9 cellular contexts compared by ENCODE assay signal in the genomic region with DNA sequence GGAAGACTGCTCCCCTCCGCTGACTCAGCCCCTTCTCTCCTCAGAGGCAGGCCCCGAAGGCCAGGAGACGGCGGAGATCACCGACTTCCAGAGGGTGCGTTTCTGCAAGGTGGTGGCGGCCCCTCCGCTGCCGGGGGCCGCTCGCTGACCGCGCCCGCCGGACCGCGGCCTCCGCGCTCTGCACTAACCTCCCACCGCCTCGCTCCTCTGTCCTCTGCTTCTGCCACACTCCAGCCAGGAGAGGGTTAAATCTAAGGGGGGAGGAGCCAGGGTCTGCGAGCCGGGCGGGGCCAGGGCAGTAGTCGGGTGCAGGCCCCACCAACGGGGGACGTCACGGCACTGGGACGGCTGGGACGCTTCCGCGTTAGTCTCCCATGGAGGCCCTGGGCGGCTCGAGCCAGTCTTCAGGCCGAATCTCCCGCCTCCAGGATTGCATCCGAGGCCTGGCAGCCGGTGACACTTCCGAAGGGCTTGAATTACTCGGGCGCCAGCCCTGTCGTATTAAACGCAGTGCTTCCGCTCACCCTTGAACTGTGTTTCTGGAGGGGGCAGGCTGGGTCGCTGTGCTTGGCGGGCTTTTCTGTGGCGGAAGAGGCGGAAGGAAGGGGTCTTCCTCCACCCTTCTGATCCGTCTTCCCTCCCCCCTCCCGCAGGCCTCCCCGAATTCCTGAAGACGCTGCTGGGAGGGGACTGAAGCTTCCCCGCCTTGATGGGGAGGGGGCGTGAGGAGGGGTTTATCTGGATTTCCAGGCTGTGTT. TPM values are rescaled to one million over a fixed set of nuclear protein-coding genes. Genes with fewer than 3 reads are reported as not detected.
DNase-seq lines count a peak whose midpoint lies in the region; ATAC-seq, FAIRE-seq and TF ChIP-seq lines count a peak whose summit lies in the region.
"Had no signal": no experiment of that assay in that cellular context is flagged by ENCODE, and none has a peak within 500 bp of the region (broad histone marks: within the 10 kb centered on the region; RNA-seq: fewer than 3 reads in every experiment).

No MANE protein-coding gene starts in this region.

- peak overlapping the region; percentile 99 for H3K27ac Mint-ChIP-seq in activated CD4-positive, alpha-beta T cell treated with anti-CD3 and anti-CD28 coated beads, Interleukin-2, amount 10 ng/mL, durations not matched to agents 7 days and 5 days

- H4K20me1 ChIP-seq in HepG2 (ENCODE audit: insufficient read depth, low read length) = peaks cover 3% of the 10 kb centered on the region; the same call in 1 of the 2 replicates

- ATAC-seq in GM19025 (IDR thresholded peaks at IDR 0.05; ENCODE audit: low read depth, unreplicated experiment) (peak; percentile 59), HG03280 (IDR thresholded peaks at IDR 0.05; ENCODE audit: unreplicated experiment) (peak; percentile 61), HepG2 (peak; percentile 89)

- no peaks in the 10 kb centered on the region for H3K79me2 ChIP-seq in HepG2 (ENCODE audit: insufficient read depth, low read length)

- peaks cover 24% of the 10 kb centered on the region for H3K4me1 ChIP-seq in HepG2 (ENCODE audit: insufficient read depth, low read length)

- peak; percentile 12 for FAIRE-seq in HepG2 (lab: Jason Lieb, UNC)
- FAIRE-seq: TTC549 had no signal

- TSS peak; percentile 79 for BruUV-seq in HepG2 (replicated peaks; lab: Mats Ljungman, UMichigan)

- POLR2A ChIA-PET in activated CD4-positive, alpha-beta T cell treated with anti-CD3 and anti-CD28 coated beads, Interleukin-2, amount 10 ng/mL, durations not matched to agents 7 days and 5 days (lab: Charles Lee) = interaction anchor here (0.8 to 1.6 kb wide), 3 partner anchors 13 to 29 kb away, joined by 3 to 8 read pairs (median 7); partner anchors contain the start of gene CCDC9
- POLR2A ChIA-PET in HepG2 (lab: Yijun Ruan, JAX) = interaction anchor here (0.6 to 2.3 kb wide), 10 partner anchors 8 to 160 kb away, joined by 3 to 57 read pairs (median 4); partner anchors contain the start of genes CCDC9 and ZC3H4

- 0% methylated on average over 11 of the region's 54 CpGs for WGBS in HepG2 (ENCODE audit: low lambda C conversion rate)

- H3K4me1 Mint-ChIP-seq in activated CD4-positive, alpha-beta T cell treated with anti-CD3 and anti-CD28 coated beads, Interleukin-2, amount 10 ng/mL, durations not matched to agents 7 days and 5 days = peaks cover 29% of the 10 kb centered on the region

- H3K27ac ChIP-seq in coronary artery (peak overlapping the region; percentile 97), HepG2 (ENCODE audit: extremely low read length, insufficient read depth, low read length) (peak overlapping the region; percentile 98)

- peak overlapping the region; percentile 91 for H3K4me3 Mint-ChIP-seq in activated CD4-positive, alpha-beta T cell treated with anti-CD3 and anti-CD28 coated beads, Interleukin-2, amount 10 ng/mL, durations not matched to agents 7 days and 5 days

- peak in 1 of 2 experiments; percentile 55; a peak in 3 of 4 replicates for TF ChIP-seq POLR2A in HepG2 (IDR thresholded peaks at IDR 0.05; ENCODE audit: insufficient read depth in 1 of 2, low read depth in 2 of 2, low read length in 2 of 2)

- H3K36me3 Mint-ChIP-seq in activated CD4-positive, alpha-beta T cell treated with anti-CD3 and anti-CD28 coated beads, Interleukin-2, amount 10 ng/mL, durations not matched to agents 7 days and 5 days (ENCODE audit: low read depth) = peaks cover 23% of the 10 kb centered on the region

- DNase-seq in AG10803 (ENCODE audit: low read depth) (peak; percentile 92), NCI-H524 treated with DMSO at 0.1 percent for 48 hours (lab: John Stamatoyannopoulos, UW) (peak; percentile 29), coronary artery (ENCODE audit: low spot score) (peak; percentile 97), HepG2 (ENCODE audit: low spot score) (peak; percentile 84)
- DNase-seq in activated CD4-positive, alpha-beta T cell treated with anti-CD3 and anti-CD28 coated beads, Interleukin-2, amount 10 ng/mL, durations not matched to agents 7 days and 5 days = peak; percentile 93
- DNase-seq in stimulated activated CD4-positive, alpha-beta T cell treated with anti-CD3 and anti-CD28 coated beads, Interleukin-2, amount 100 ng/mL, for 4 hours (ENCODE audit: low read depth) = peak; percentile 87

- CTCF ChIA-PET in activated CD4-positive, alpha-beta T cell treated with anti-CD3 and anti-CD28 coated beads, Interleukin-2, amount 10 ng/mL, durations not matched to agents 7 days and 5 days (lab: Charles Lee) = interaction anchor here (0.6 to 1.1 kb wide), 4 partner anchors 8 to 80 kb away, joined by 3 to 6 read pairs (median 4); no protein-coding TSS in a partner anchor
- CTCF ChIA-PET in HepG2 (lab: Yijun Ruan, JAX; ENCODE audit: low intra/inter-chr PET ratio, low total read pairs) = no interaction called here

- no peaks in the 10 kb centered on the region for H3K27me3 ChIP-seq in HepG2 (ENCODE audit: control insufficient read depth in 1 of 2, insufficient read depth in 2 of 2, low read length in 2 of 2)

- in situ Hi-C loops in HepG2 (cut with HindIII; ENCODE audit: extremely low pct_ligation_motif_present, low pct_unique_long_range_greater_than_20kb) = no loop called here

- TF ChIP-seq RAD21 in HepG2 (CRISPR knock-in tag; IDR thresholded peaks at IDR 0.05) = peak; percentile 18; the same call in 1 of the 2 replicates

- H3K4me2 ChIP-seq in HepG2 (ENCODE audit: low read depth, low read length) = peak overlapping the region; percentile 96

- H3K9me3 ChIP-seq in HepG2 (ENCODE audit: low read length) = no peaks in the 10 kb centered on the region

- peak overlapping the region; percentile 79 for H3K4me3 ChIP-seq in AG10803 (ENCODE audit: low read length)
- peak overlapping the region; percentile 97 for H3K4me3 ChIP-seq in coronary artery
- peak overlapping the region; percentile 73 to 85 (median 75) for H3K4me3 ChIP-seq in HepG2 (replicated peaks in 1 of 3; ENCODE audit: insufficient read depth in 1 of 3, low read depth in 2 of 3, low read length in 3 of 3)

- H3K9ac ChIP-seq in HepG2 (ENCODE audit: insufficient read depth, low read depth, low read length) = peak overlapping the region; percentile 84

- peaks cover 5 to 10% of the 10 kb centered on the region in 2 experiments; a peak in 3 of 5 replicates for H3K36me3 ChIP-seq in HepG2 (replicated peaks in 1 of 2; ENCODE audit: control insufficient read depth in 1 of 2, insufficient read depth in 2 of 2, low read length in 2 of 2)

- TF ChIP-seq EP300 in HepG2 (IDR thresholded peaks at IDR 0.05; ENCODE audit: low read depth in 2 of 2, low read length in 2 of 2) (no peak), HepG2 (CRISPR knock-in tag; IDR thresholded peaks at IDR 0.05; ENCODE audit: borderline replicate concordance) (0 out of 2 replicates have a peak, but pooled peaks have one; percentile 31)

- H3K9me3 Mint-ChIP-seq in activated CD4-positive, alpha-beta T cell treated with anti-CD3 and anti-CD28 coated beads, Interleukin-2, amount 10 ng/mL, durations not matched to agents 7 days and 5 days = no peaks in the 10 kb centered on the region

- H3K27me3 Mint-ChIP-seq in activated CD4-positive, alpha-beta T cell treated with anti-CD3 and anti-CD28 coated beads, Interleukin-2, amount 10 ng/mL, durations not matched to agents 7 days and 5 days = no peaks in the 10 kb centered on the region

- TF ChIP-seq CTCF in AG10803 (conservative IDR thresholded peaks at IDR 0.05; ENCODE audit: low read length) = no peak
- no peak for TF ChIP-seq CTCF in coronary artery (IDR thresholded peaks at IDR 0.05)
- TF ChIP-seq CTCF in HepG2 (CRISPR knock-in tag; IDR thresholded peaks at IDR 0.05) = no peak

- H2AFZ ChIP-seq in HepG2 (ENCODE audit: low read length) = no peak overlapping the region

- intact Hi-C loops in HepG2 (cut with micrococcal nuclease; ENCODE audit: unreplicated experiment) = loop anchor here (1.0 kb wide), 1 partner anchor 16 kb away; no protein-coding TSS in a partner anchor

RNA-seq across cellular contexts. Expression of gene INAFM1, which starts 1.2 kb away (rescaled TPM):
- 10 to 100 TPM; 12.8 to 14.9 TPM for total RNA-seq in activated CD4-positive, alpha-beta T cell treated with anti-CD3 and anti-CD28 coated beads, Interleukin-2, amount 10 ng/mL, durations not matched to agents 7 days and 5 days
- total RNA-seq in HepG2 (2016; rRNA removed; fragmentation: Illumina TruSeq; extraction: Trizol) = 1.00 and 1.9 TPM in 2 replicates
- 0.81 and 1.1 TPM in 2 replicates for total RNA-seq in HepG2 (2016; cell fraction: cytosol; rRNA removed; fragmentation: Illumina TruSeq; extraction: Trizol; ENCODE audit: low read depth)
- total RNA-seq in HepG2 (2016; cell fraction: insoluble cytoplasmic fraction; rRNA removed; fragmentation: Illumina TruSeq; extraction: Trizol) = 1.1 and 1.8 TPM in 2 replicates
- total RNA-seq in HepG2 (2016; cell fraction: membrane; rRNA removed; fragmentation: Illumina TruSeq; extraction: Trizol) = 1.0 and 1.2 TPM in 2 replicates
- total RNA-seq in HepG2 (2016; cell fraction: nucleus; rRNA removed; fragmentation: Illumina TruSeq; extraction: Trizol) = 0.78 and 1.0 TPM in 2 replicates
- 0.88 and 1.3 TPM in 2 replicates for polyA plus RNA-seq in HepG2 (2011; rRNA removed)
- 0.60 and 0.93 TPM in 2 replicates for polyA plus RNA-seq in HepG2 (2011; cell fraction: cytosol; rRNA removed)
- polyA plus RNA-seq in HepG2 (2011; cell fraction: nucleus; rRNA removed) = 5.3 and 5.5 TPM in 2 replicates
- 2.8 and 3.1 TPM in 2 replicates for polyA plus RNA-seq in HepG2 (2012)
- 2.2 and 2.5 TPM in 2 replicates for polyA plus RNA-seq in HepG2 (2016; cell fraction: cytosol; fragmentation: Illumina TruSeq; extraction: Trizol; ENCODE audit: low read depth)
- 1.8 and 2.4 TPM in 2 replicates for polyA plus RNA-seq in HepG2 (2016; cell fraction: insoluble cytoplasmic fraction; fragmentation: Illumina TruSeq; extraction: Trizol; ENCODE audit: low read depth)
- 1.7 and 2.2 TPM in 2 replicates for polyA plus RNA-seq in HepG2 (2016; cell fraction: membrane; fragmentation: Illumina TruSeq; extraction: Trizol; ENCODE audit: low read depth)
- polyA plus RNA-seq in HepG2 (2016; cell fraction: nucleus; fragmentation: Illumina TruSeq; extraction: Trizol; ENCODE audit: insufficient read depth, low read depth) = 4.5 and 6.9 TPM in 2 replicates
- polyA minus RNA-seq in HepG2 (2011; rRNA and poly(A)+ RNA removed; ENCODE audit: low replicate concordance) = 0.35 and 1.3 TPM in 2 replicates
- polyA minus RNA-seq in HepG2 (2011; cell fraction: cytosol; rRNA and poly(A)+ RNA removed) = 1.2 and 1.5 TPM in 2 replicates
- polyA minus RNA-seq in HepG2 (2011; cell fraction: nucleus; rRNA and poly(A)+ RNA removed) = 0.99 and 1.4 TPM in 2 replicates

RNA-seq across cellular contexts. Expression of gene CCDC9, which starts 17.2 kb away (rescaled TPM):
- 10 to 100 TPM; 20.4 to 24.1 TPM for total RNA-seq in activated CD4-positive, alpha-beta T cell treated with anti-CD3 and anti-CD28 coated beads, Interleukin-2, amount 10 ng/mL, durations not matched to agents 7 days and 5 days
- total RNA-seq in HepG2 (2016; rRNA removed; fragmentation: Illumina TruSeq; extraction: Trizol) = 5.9 and 6.3 TPM in 2 replicates
- total RNA-seq in HepG2 (2016; cell fraction: cytosol; rRNA removed; fragmentation: Illumina TruSeq; extraction: Trizol; ENCODE audit: low read depth) = 3.4 and 3.5 TPM in 2 replicates
- total RNA-seq in HepG2 (2016; cell fraction: insoluble cytoplasmic fraction; rRNA removed; fragmentation: Illumina TruSeq; extraction: Trizol) = 3.8 and 7.1 TPM in 2 replicates
- total RNA-seq in HepG2 (2016; cell fraction: membrane; rRNA removed; fragmentation: Illumina TruSeq; extraction: Trizol) = 4.5 and 5.0 TPM in 2 replicates
- total RNA-seq in HepG2 (2016; cell fraction: nucleus; rRNA removed; fragmentation: Illumina TruSeq; extraction: Trizol) = 4.4 and 5.5 TPM in 2 replicates
- 2.9 and 3.0 TPM in 2 replicates for polyA plus RNA-seq in HepG2 (2011; rRNA removed)
- 2.1 and 2.2 TPM in 2 replicates for polyA plus RNA-seq in HepG2 (2011; cell fraction: cytosol; rRNA removed)
- 10.1 and 11.8 TPM in 2 replicates for polyA plus RNA-seq in HepG2 (2011; cell fraction: nucleus; rRNA removed)
- polyA plus RNA-seq in HepG2 (2012) = 10.0 TPM in 2 replicates
- polyA plus RNA-seq in HepG2 (2016; cell fraction: cytosol; fragmentation: Illumina TruSeq; extraction: Trizol; ENCODE audit: low read depth) = 1.6 and 1.8 TPM in 2 replicates
- polyA plus RNA-seq in HepG2 (2016; cell fraction: insoluble cytoplasmic fraction; fragmentation: Illumina TruSeq; extraction: Trizol; ENCODE audit: low read depth) = 9.0 and 10.3 TPM in 2 replicates
- polyA plus RNA-seq in HepG2 (2016; cell fraction: membrane; fragmentation: Illumina TruSeq; extraction: Trizol; ENCODE audit: low read depth) = 3.6 and 3.9 TPM in 2 replicates
- 22.8 and 25.7 TPM in 2 replicates for polyA plus RNA-seq in HepG2 (2016; cell fraction: nucleus; fragmentation: Illumina TruSeq; extraction: Trizol; ENCODE audit: insufficient read depth, low read depth)
- 1.8 and 6.2 TPM in 2 replicates for polyA minus RNA-seq in HepG2 (2011; rRNA and poly(A)+ RNA removed; ENCODE audit: low replicate concordance)
- 0.99 and 1.7 TPM in 2 replicates for polyA minus RNA-seq in HepG2 (2011; cell fraction: cytosol; rRNA and poly(A)+ RNA removed)
- 6.3 and 7.5 TPM in 2 replicates for polyA minus RNA-seq in HepG2 (2011; cell fraction: nucleus; rRNA and poly(A)+ RNA removed)

RNA-seq across cellular contexts. Expression of gene C5AR1, which starts 36.2 kb away (rescaled TPM):
- 1 to 10 TPM; 1.0 to 1.2 TPM for total RNA-seq in activated CD4-positive, alpha-beta T cell treated with anti-CD3 and anti-CD28 coated beads, Interleukin-2, amount 10 ng/mL, durations not matched to agents 7 days and 5 days
- 0.07 TPM in 1 of 2 replicates, not detected in the other for total RNA-seq in HepG2 (2016; rRNA removed; fragmentation: Illumina TruSeq; extraction: Trizol)
- total RNA-seq in HepG2 (2016; cell fraction: cytosol; rRNA removed; fragmentation: Illumina TruSeq; extraction: Trizol; ENCODE audit: low read depth) = 0.71 TPM in 1 of 2 replicates, not detected in the other
- total RNA-seq in HepG2 (2016; cell fraction: insoluble cytoplasmic fraction; rRNA removed; fragmentation: Illumina TruSeq; extraction: Trizol) = 0.15 TPM in 1 of 2 replicates, not detected in the other
- total RNA-seq in HepG2 (2016; cell fraction: membrane; rRNA removed; fragmentation: Illumina TruSeq; extraction: Trizol) = 0.07 TPM in 1 of 2 replicates, not detected in the other
- not detected in 2 replicates for total RNA-seq in HepG2 (2016; cell fraction: nucleus; rRNA removed; fragmentation: Illumina TruSeq; extraction: Trizol)
- 1.6 and 3.9 TPM in 2 replicates for polyA plus RNA-seq in HepG2 (2011; rRNA removed)
- 0.85 and 2.3 TPM in 2 replicates for polyA plus RNA-seq in HepG2 (2011; cell fraction: cytosol; rRNA removed)
- 0.59 and 1.6 TPM in 2 replicates for polyA plus RNA-seq in HepG2 (2011; cell fraction: nucleus; rRNA removed)
- 4.2 and 10.7 TPM in 2 replicates for polyA plus RNA-seq in HepG2 (2012)
- not detected in 2 replicates for polyA plus RNA-seq in HepG2 (2016; cell fraction: cytosol; fragmentation: Illumina TruSeq; extraction: Trizol; ENCODE audit: low read depth)
- 0.44 TPM in 1 of 2 replicates, not detected in the other for polyA plus RNA-seq in HepG2 (2016; cell fraction: insoluble cytoplasmic fraction; fragmentation: Illumina TruSeq; extraction: Trizol; ENCODE audit: low read depth)
- polyA plus RNA-seq in HepG2 (2016; cell fraction: membrane; fragmentation: Illumina TruSeq; extraction: Trizol; ENCODE audit: low read depth) = 0.09 TPM in 1 of 2 replicates, not detected in the other
- 0.45 and 1.1 TPM in 2 replicates for polyA plus RNA-seq in HepG2 (2016; cell fraction: nucleus; fragmentation: Illumina TruSeq; extraction: Trizol; ENCODE audit: insufficient read depth, low read depth)
- 2.5 and 3.0 TPM in 2 replicates for polyA minus RNA-seq in HepG2 (2011; rRNA and poly(A)+ RNA removed; ENCODE audit: low replicate concordance)
- polyA minus RNA-seq in HepG2 (2011; cell fraction: cytosol; rRNA and poly(A)+ RNA removed) = 1.8 and 2.6 TPM in 2 replicates
- 0.39 and 0.75 TPM in 2 replicates for polyA minus RNA-seq in HepG2 (2011; cell fraction: nucleus; rRNA and poly(A)+ RNA removed)

RNA-seq across cellular contexts. Expression of gene BBC3, which starts 42.5 kb away (rescaled TPM):
- 10 to 100 TPM; 12.8 to 19.0 TPM for total RNA-seq in activated CD4-positive, alpha-beta T cell treated with anti-CD3 and anti-CD28 coated beads, Interleukin-2, amount 10 ng/mL, durations not matched to agents 7 days and 5 days
- 5.8 and 8.8 TPM in 2 replicates for total RNA-seq in HepG2 (2016; rRNA removed; fragmentation: Illumina TruSeq; extraction: Trizol)
- total RNA-seq in HepG2 (2016; cell fraction: cytosol; rRNA removed; fragmentation: Illumina TruSeq; extraction: Trizol; ENCODE audit: low read depth) = 3.1 and 3.4 TPM in 2 replicates
- total RNA-seq in HepG2 (2016; cell fraction: insoluble cytoplasmic fraction; rRNA removed; fragmentation: Illumina TruSeq; extraction: Trizol) = 5.9 and 8.8 TPM in 2 replicates
- 6.6 and 7.4 TPM in 2 replicates for total RNA-seq in HepG2 (2016; cell fraction: membrane; rRNA removed; fragmentation: Illumina TruSeq; extraction: Trizol)
- total RNA-seq in HepG2 (2016; cell fraction: nucleus; rRNA removed; fragmentation: Illumina TruSeq; extraction: Trizol) = 4.6 and 5.1 TPM in 2 replicates
- 6.1 and 11.1 TPM in 2 replicates for polyA plus RNA-seq in HepG2 (2011; rRNA removed)
- 7.0 and 10.6 TPM in 2 replicates for polyA plus RNA-seq in HepG2 (2011; cell fraction: cytosol; rRNA removed)
- polyA plus RNA-seq in HepG2 (2011; cell fraction: nucleus; rRNA removed) = 18.7 and 18.8 TPM in 2 replicates
- polyA plus RNA-seq in HepG2 (2012) = 7.0 and 13.6 TPM in 2 replicates
- 1.8 and 1.9 TPM in 2 replicates for polyA plus RNA-seq in HepG2 (2016; cell fraction: cytosol; fragmentation: Illumina TruSeq; extraction: Trizol; ENCODE audit: low read depth)
- polyA plus RNA-seq in HepG2 (2016; cell fraction: insoluble cytoplasmic fraction; fragmentation: Illumina TruSeq; extraction: Trizol; ENCODE audit: low read depth) = 9.2 and 11.0 TPM in 2 replicates
- polyA plus RNA-seq in HepG2 (2016; cell fraction: membrane; fragmentation: Illumina TruSeq; extraction: Trizol; ENCODE audit: low read depth) = 5.1 and 5.2 TPM in 2 replicates
- polyA plus RNA-seq in HepG2 (2016; cell fraction: nucleus; fragmentation: Illumina TruSeq; extraction: Trizol; ENCODE audit: insufficient read depth, low read depth) = 13.0 and 13.4 TPM in 2 replicates
- 2.1 and 9.7 TPM in 2 replicates for polyA minus RNA-seq in HepG2 (2011; rRNA and poly(A)+ RNA removed; ENCODE audit: low replicate concordance)
- polyA minus RNA-seq in HepG2 (2011; cell fraction: cytosol; rRNA and poly(A)+ RNA removed) = 8.9 and 9.3 TPM in 2 replicates
- polyA minus RNA-seq in HepG2 (2011; cell fraction: nucleus; rRNA and poly(A)+ RNA removed) = 5.4 and 6.2 TPM in 2 replicates

RNA-seq across cellular contexts. Expression of gene C5AR2, which starts 58.5 kb away (rescaled TPM):
- total RNA-seq in activated CD4-positive, alpha-beta T cell treated with anti-CD3 and anti-CD28 coated beads, Interleukin-2, amount 10 ng/mL, durations not matched to agents 7 days and 5 days = under 1 TPM; 0.25 to 0.37 TPM
- total RNA-seq in HepG2 (2016; rRNA removed; fragmentation: Illumina TruSeq; extraction: Trizol) = 0.09 TPM in 1 of 2 replicates, not detected in the other
- total RNA-seq in HepG2 (2016; cell fraction: cytosol; rRNA removed; fragmentation: Illumina TruSeq; extraction: Trizol; ENCODE audit: low read depth) = not detected in 2 replicates
- total RNA-seq in HepG2 (2016; cell fraction: insoluble cytoplasmic fraction; rRNA removed; fragmentation: Illumina TruSeq; extraction: Trizol) = not detected in 2 replicates
- total RNA-seq in HepG2 (2016; cell fraction: membrane; rRNA removed; fragmentation: Illumina TruSeq; extraction: Trizol) = 0.07 TPM in 1 of 2 replicates, not detected in the other
- not detected in 2 replicates for total RNA-seq in HepG2 (2016; cell fraction: nucleus; rRNA removed; fragmentation: Illumina TruSeq; extraction: Trizol)
- polyA plus RNA-seq in HepG2 (2011; rRNA removed) = 0.24 and 0.26 TPM in 2 replicates
- polyA plus RNA-seq in HepG2 (2011; cell fraction: cytosol; rRNA removed) = 0.18 and 0.28 TPM in 2 replicates
- polyA plus RNA-seq in HepG2 (2011; cell fraction: nucleus; rRNA removed) = 0.50 and 0.66 TPM in 2 replicates
- polyA plus RNA-seq in HepG2 (2012) = 0.20 and 0.30 TPM in 2 replicates
- polyA plus RNA-seq in HepG2 (2016; cell fraction: cytosol; fragmentation: Illumina TruSeq; extraction: Trizol; ENCODE audit: low read depth) = not detected in 2 replicates
- polyA plus RNA-seq in HepG2 (2016; cell fraction: insoluble cytoplasmic fraction; fragmentation: Illumina TruSeq; extraction: Trizol; ENCODE audit: low read depth) = not detected in 2 replicates
- not detected in 2 replicates for polyA plus RNA-seq in HepG2 (2016; cell fraction: membrane; fragmentation: Illumina TruSeq; extraction: Trizol; ENCODE audit: low read depth)
- polyA plus RNA-seq in HepG2 (2016; cell fraction: nucleus; fragmentation: Illumina TruSeq; extraction: Trizol; ENCODE audit: insufficient read depth, low read depth) = not detected in 2 replicates
- polyA minus RNA-seq in HepG2 (2011; rRNA and poly(A)+ RNA removed; ENCODE audit: low replicate concordance) = 0.48 and 6.7 TPM in 2 replicates
- polyA minus RNA-seq in HepG2 (2011; cell fraction: cytosol; rRNA and poly(A)+ RNA removed) = 0.10 and 0.18 TPM in 2 replicates
- polyA minus RNA-seq in HepG2 (2011; cell fraction: nucleus; rRNA and poly(A)+ RNA removed) = 0.25 TPM in 1 of 2 replicates, not detected in the other

Comparison
In these comparisons a context has a peak if more than half of its experiments do, and no peak if none do; other contexts are left out.
1. Peak in every context shown above with its lines: DNase-seq, ATAC-seq, H3K4me3 ChIP-seq and H3K27ac ChIP-seq.
2. DNase-seq: peak in every context shown above with its lines; median percentile 97 in coronary artery; 93 in activated CD4-positive, alpha-beta T cell treated with anti-CD3 and anti-CD28 coated beads, Interleukin-2, amount 10 ng/mL, durations not matched to agents 7 days and 5 days; 92 in AG10803; 87 in stimulated activated CD4-positive, alpha-beta T cell treated with anti-CD3 and anti-CD28 coated beads, Interleukin-2, amount 100 ng/mL, for 4 hours; 84 in HepG2; 29 in NCI-H524 treated with DMSO at 0.1 percent for 48 hours.